In genomic region chr12:45991289-45992249, GRCh38 we compare ENCODE assay signal across 8 cellular contexts. TPM values are rescaled to one million over a fixed set of nuclear protein-coding genes. Genes with fewer than 3 reads are reported as not detected.
DNase-seq lines count a peak whose midpoint lies in the region; ATAC-seq, FAIRE-seq and TF ChIP-seq lines count a peak whose summit lies in the region.

No MANE protein-coding gene starts in this region.

- WGBS in HepG2 (ENCODE audit: low lambda C conversion rate), result 1% methylated on average over 70 of the region's 71 CpGs

- intact Hi-C loops in colonic mucosa (cut with DNase I) (loop anchor here (2.0 kb wide), 1 partner anchor 263 kb away; the partner anchor contains the start of gene ARID2), HepG2 (cut with micrococcal nuclease; ENCODE audit: unreplicated experiment) (loop anchor here (5.0 to 10.0 kb wide), 4 partner anchors 227 to 373 kb away; partner anchors contain the start of genes ARID2 and SLC38A1)

- no peaks in the 10 kb centered on the region for H3K9me3 ChIP-seq in colonic mucosa
- no peaks in the 10 kb centered on the region for H3K9me3 ChIP-seq in HepG2 (ENCODE audit: low read length)

- in situ Hi-C loops in HepG2 (cut with HindIII; ENCODE audit: extremely low pct_ligation_motif_present, low pct_unique_long_range_greater_than_20kb), result no loop called here

- H3K4me2 ChIP-seq in HepG2 (ENCODE audit: low read depth, low read length), result peak overlapping the region; percentile 91

- H3K36me3 ChIP-seq in colonic mucosa, result no peaks in the 10 kb centered on the region
- peaks cover 0 to 10% of the 10 kb centered on the region in 2 experiments; a peak in 2 of 5 replicates for H3K36me3 ChIP-seq in HepG2 (replicated peaks in 1 of 2; ENCODE audit: control insufficient read depth in 1 of 2, insufficient read depth in 2 of 2, low read length in 2 of 2)

- ATAC-seq in GM18517 (IDR thresholded peaks at IDR 0.05; ENCODE audit: unreplicated experiment) (peak; percentile 32), HG03108 (IDR thresholded peaks at IDR 0.05; ENCODE audit: unreplicated experiment) (peak; percentile 22), HepG2 (peak; percentile 54)

- DNase-seq in A172 (ENCODE audit: low spot score), result peak; percentile 46
- peak; percentile 65 for DNase-seq in NCI-H460 (ENCODE audit: extremely low read depth, low read depth)
- peak; percentile 55 to 67 for DNase-seq in activated CD4-positive, alpha-beta T cell treated with anti-CD3 and anti-CD28 coated beads for 4 hours
- peak; percentile 80 for DNase-seq in colonic mucosa
- peak; percentile 76 for DNase-seq in HepG2 (ENCODE audit: low spot score)
- peak; percentile 65 for DNase-seq in stimulated activated CD4-positive, alpha-beta T cell treated with anti-CD3 and anti-CD28 coated beads, Interleukin-4, amount 100 ng/mL, for 1 hour

- CTCF ChIA-PET in HepG2 (lab: Yijun Ruan, JAX; ENCODE audit: low intra/inter-chr PET ratio, low total read pairs), result no interaction called here

- H3K9ac ChIP-seq in colonic mucosa (ENCODE audit: low read depth in 2 of 2, low read length in 2 of 2) (peak overlapping the region; percentile 85 to 96), HepG2 (ENCODE audit: insufficient read depth, low read depth, low read length) (peak overlapping the region; percentile 98)

- H3K27me3 ChIP-seq in colonic mucosa (no peaks in the 10 kb centered on the region), HepG2 (ENCODE audit: control insufficient read depth in 1 of 2, insufficient read depth in 2 of 2, low read length in 2 of 2) (no peaks in the 10 kb centered on the region)

- H3K4me3 ChIP-seq in colonic mucosa, result peak overlapping the region; percentile 59
- peak overlapping the region; percentile 64 to 79 (median 71) for H3K4me3 ChIP-seq in HepG2 (replicated peaks in 1 of 3; ENCODE audit: insufficient read depth in 1 of 3, low read depth in 2 of 3, low read length in 3 of 3)

- peaks cover 39% of the 10 kb centered on the region for H3K79me2 ChIP-seq in HepG2 (ENCODE audit: insufficient read depth, low read length)

- no peak for TF ChIP-seq CTCF in colonic mucosa (IDR thresholded peaks at IDR 0.05)
- TF ChIP-seq CTCF in HepG2 (CRISPR knock-in tag; IDR thresholded peaks at IDR 0.05), result no peak; the same call in 1 of the 2 replicates

- peaks cover 8% of the 10 kb centered on the region for H3K4me1 ChIP-seq in colonic mucosa
- peaks cover 32% of the 10 kb centered on the region for H3K4me1 ChIP-seq in HepG2 (ENCODE audit: insufficient read depth, low read length)

- no TSS peak for BruUV-seq in HepG2 (replicated peaks; lab: Mats Ljungman, UMichigan)

- H3K27ac ChIP-seq in colonic mucosa (peak overlapping the region; percentile 92), HepG2 (ENCODE audit: extremely low read length, insufficient read depth, low read length) (peak overlapping the region; percentile 97)

- peaks cover 22% of the 10 kb centered on the region for H4K20me1 ChIP-seq in HepG2 (ENCODE audit: insufficient read depth, low read length)

- peak; percentile 51; the same call in 1 of the 2 replicates for TF ChIP-seq RAD21 in HepG2 (CRISPR knock-in tag; IDR thresholded peaks at IDR 0.05)

- TF ChIP-seq EP300 in HepG2 (IDR thresholded peaks at IDR 0.05; ENCODE audit: low read depth in 2 of 2, low read length in 2 of 2), result 0 out of 4 replicates have a peak, but pooled peaks of 1 of the 2 experiments have one; percentile 3
- peak; percentile 44; the same call in 1 of the 2 replicates for TF ChIP-seq EP300 in HepG2 (CRISPR knock-in tag; IDR thresholded peaks at IDR 0.05; ENCODE audit: borderline replicate concordance)

- peak overlapping the region; percentile 65 for H2AFZ ChIP-seq in HepG2 (ENCODE audit: low read length)

- POLR2A ChIA-PET in HepG2 (lab: Yijun Ruan, JAX), result interaction anchor here (1.0 to 3.2 kb wide), 7 partner anchors 79 to 1236 kb away, joined by 3 to 24 read pairs (median 5); partner anchors contain the start of genes ARID2 and SLC38A1

- peak; percentile 59 for FAIRE-seq in HepG2 (lab: Jason Lieb, UNC)

- TF ChIP-seq POLR2A in HepG2 (IDR thresholded peaks at IDR 0.05; ENCODE audit: insufficient read depth in 1 of 2, low read depth in 2 of 2, low read length in 2 of 2), result peak; percentile 85 to 88

TF ChIP-seq in HepG2, 621 proteins besides CTCF, POLR2A, EP300 and RAD21 (continues in another document):
- TF ChIP-seq ESRRA (CRISPR knock-in tag; IDR thresholded peaks at IDR 0.05; ENCODE audit: low read depth) (peak; percentile 75; the same call in 1 of the 2 replicates), ZBTB7A (CRISPR knock-in tag; IDR thresholded peaks at IDR 0.05) (no peak), THYN1 (CRISPR knock-in tag; IDR thresholded peaks at IDR 0.05; ENCODE audit: borderline replicate concordance, low read depth) (no peak), ZNF280B (CRISPR knock-in tag; IDR thresholded peaks at IDR 0.05; ENCODE audit: borderline replicate concordance) (no peak), SMYD3 (CRISPR knock-in tag; IDR thresholded peaks at IDR 0.05) (no peak), ZFYVE20 (CRISPR knock-in tag; IDR thresholded peaks at IDR 0.05; ENCODE audit: borderline replicate concordance, low read depth) (no peak), U2AF2 (IDR thresholded peaks at IDR 0.05; ENCODE audit: low read depth, low read length) (no peak), ZNF136 (CRISPR knock-in tag; IDR thresholded peaks at IDR 0.05; ENCODE audit: low read depth) (0 out of 2 replicates have a peak, but pooled peaks have one; percentile 17), CEBPB (IDR thresholded peaks at IDR 0.05; ENCODE audit: borderline replicate concordance, low read depth, low read length) (no peak), ZNF232 (CRISPR knock-in tag; IDR thresholded peaks at IDR 0.05; ENCODE audit: borderline replicate concordance) (peak; percentile 39; the same call in 1 of the 2 replicates), ZNF383 (CRISPR knock-in tag; IDR thresholded peaks at IDR 0.05; ENCODE audit: borderline replicate concordance) (no peak), NCOA5 (CRISPR knock-in tag; IDR thresholded peaks at IDR 0.05) (peak; percentile 22; the same call in 1 of the 2 replicates), SP5 (CRISPR knock-in tag; IDR thresholded peaks at IDR 0.05; ENCODE audit: borderline replicate concordance, low read depth) (no peak), TOPORS (CRISPR knock-in tag; IDR thresholded peaks at IDR 0.05) (peak; percentile 71; the same call in 1 of the 2 replicates), ZNF839 (CRISPR knock-in tag; IDR thresholded peaks at IDR 0.05; ENCODE audit: borderline replicate concordance) (no peak), ZNF816 (CRISPR knock-in tag; IDR thresholded peaks at IDR 0.05; ENCODE audit: borderline replicate concordance) (0 out of 2 replicates have a peak, but pooled peaks have one; percentile 83)
- TF ChIP-seq, protein P1, sequence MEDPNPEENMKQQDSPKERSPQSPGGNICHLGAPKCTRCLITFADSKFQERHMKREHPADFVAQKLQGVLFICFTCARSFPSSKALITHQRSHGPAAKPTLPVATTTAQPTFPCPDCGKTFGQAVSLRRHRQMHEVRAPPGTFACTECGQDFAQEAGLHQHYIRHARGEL (CRISPR knock-in tag; IDR thresholded peaks at IDR 0.05), result no peak
- TF ChIP-seq, protein P2, sequence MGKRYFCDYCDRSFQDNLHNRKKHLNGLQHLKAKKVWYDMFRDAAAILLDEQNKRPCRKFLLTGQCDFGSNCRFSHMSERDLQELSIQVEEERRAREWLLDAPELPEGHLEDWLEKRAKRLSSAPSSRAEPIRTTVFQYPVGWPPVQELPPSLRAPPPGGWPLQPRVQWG (CRISPR knock-in tag; IDR thresholded peaks at IDR 0.05; ENCODE audit: borderline replicate concordance, low read depth), result no peak

RNA-seq across cellular contexts. Expression of gene SCAF11, which starts 1.2 kb away (rescaled TPM):
- 68.5 and 74.2 TPM in 2 replicates for total RNA-seq in A172 (2014; rRNA removed; shearing (Covaris generic))
- total RNA-seq in NCI-H460 (2014; rRNA removed; shearing (Covaris generic)), result 76.7 and 83.2 TPM in 2 replicates
- 48.2 and 75.5 TPM in 2 replicates for polyA plus RNA-seq in NCI-H460 (2014; cell fraction: nucleus; rRNA removed)
- total RNA-seq in colonic mucosa, result 100 to 1,000 TPM in 1 of 2 donors, 10 to 100 TPM in 1; 84.8 to 105 TPM
- 38.3 and 74.7 TPM in 2 replicates for total RNA-seq in HepG2 (2016; rRNA removed; fragmentation: Illumina TruSeq; extraction: Trizol)
- total RNA-seq in HepG2 (2016; cell fraction: cytosol; rRNA removed; fragmentation: Illumina TruSeq; extraction: Trizol; ENCODE audit: low read depth), result 10.8 and 10.9 TPM in 2 replicates
- 41.7 and 68.8 TPM in 2 replicates for total RNA-seq in HepG2 (2016; cell fraction: insoluble cytoplasmic fraction; rRNA removed; fragmentation: Illumina TruSeq; extraction: Trizol)
- total RNA-seq in HepG2 (2016; cell fraction: membrane; rRNA removed; fragmentation: Illumina TruSeq; extraction: Trizol), result 19.9 and 25.4 TPM in 2 replicates
- 87.2 and 87.5 TPM in 2 replicates for total RNA-seq in HepG2 (2016; cell fraction: nucleus; rRNA removed; fragmentation: Illumina TruSeq; extraction: Trizol)
- polyA plus RNA-seq in HepG2 (2011; rRNA removed), result 22.2 and 26.9 TPM in 2 replicates
- 15.7 and 18.9 TPM in 2 replicates for polyA plus RNA-seq in HepG2 (2011; cell fraction: cytosol; rRNA removed)
- 19.0 and 20.7 TPM in 2 replicates for polyA plus RNA-seq in HepG2 (2011; cell fraction: nucleus; rRNA removed)
- polyA plus RNA-seq in HepG2 (2012), result 32.4 and 38.5 TPM in 2 replicates
- polyA plus RNA-seq in HepG2 (2016; cell fraction: cytosol; fragmentation: Illumina TruSeq; extraction: Trizol; ENCODE audit: low read depth), result 3.9 and 4.4 TPM in 2 replicates
- polyA plus RNA-seq in HepG2 (2016; cell fraction: insoluble cytoplasmic fraction; fragmentation: Illumina TruSeq; extraction: Trizol; ENCODE audit: low read depth), result 57.2 and 62.9 TPM in 2 replicates
- polyA plus RNA-seq in HepG2 (2016; cell fraction: membrane; fragmentation: Illumina TruSeq; extraction: Trizol; ENCODE audit: low read depth), result 8.8 and 9.0 TPM in 2 replicates
- 59.9 and 61.8 TPM in 2 replicates for polyA plus RNA-seq in HepG2 (2016; cell fraction: nucleus; fragmentation: Illumina TruSeq; extraction: Trizol; ENCODE audit: insufficient read depth, low read depth)
- polyA minus RNA-seq in HepG2 (2011; rRNA and poly(A)+ RNA removed; ENCODE audit: low replicate concordance), result 18.9 and 77.8 TPM in 2 replicates
- 43.5 and 43.8 TPM in 2 replicates for polyA minus RNA-seq in HepG2 (2011; cell fraction: cytosol; rRNA and poly(A)+ RNA removed)
- 169 and 175 TPM in 2 replicates for polyA minus RNA-seq in HepG2 (2011; cell fraction: nucleus; rRNA and poly(A)+ RNA removed)

Comparison
In these comparisons a context has a peak if more than half of its experiments do, and no peak if none do; other contexts are left out.
1. Peak in every context shown above with its lines: DNase-seq, ATAC-seq, H3K4me3 ChIP-seq and H3K27ac ChIP-seq.